33 cellular contexts compared by ENCODE assay signal in genomic region chr21:35838350-35838749, GRCh38.
"Had no signal": no experiment of that assay in that cellular context is flagged by ENCODE, and none has a peak within 500 bp of the region (broad histone marks: within the 10 kb centered on the region; RNA-seq: fewer than 3 reads in every experiment).

No MANE protein-coding gene starts in this region.

- H3K36me3 ChIP-seq: adrenal gland, MG63 had no signal

- H3K4me3 ChIP-seq: adrenal gland, MG63 had no signal

- H3K27me3 ChIP-seq: adrenal gland, MG63 had no signal

- H3K27ac ChIP-seq: adrenal gland, VCaP had no signal

- H3K9me3 ChIP-seq: adrenal gland, MG63 had no signal

- ATAC-seq: activated naive CD4-positive, alpha-beta T cell treated with anti-CD3 and anti-CD28 coated beads, Interleukin-2, amount 50 U/mL, for 72 hours; activated T-cell treated with anti-CD3 and anti-CD28 coated beads, Interleukin-2, amount 50 U/mL, for 4 hours; Panc1 had no signal

- H3K4me1 ChIP-seq: adrenal gland had no signal

- DNase-seq: activated B cell treated with CpG ODN at 0.5 μM for 24 hours; activated CD4-positive, alpha-beta memory T cell treated with anti-CD3 and anti-CD28 coated beads for 36 hours; activated CD4-positive, alpha-beta T cell treated with anti-CD3 and anti-CD28 coated beads for 4 hours; activated CD4-positive, alpha-beta T cell treated with anti-CD3 and anti-CD28 coated beads, Interleukin-2, amount 50 U/mL, for 1 hour; activated CD4-positive, CD25-positive, alpha-beta regulatory T cell treated with anti-CD3 and anti-CD28 coated beads, Interleukin-2, amount 50 U/mL, for 72 hours; activated CD8-positive, alpha-beta memory T cell treated with anti-CD3 and anti-CD28 coated beads, Interleukin-2, amount 50 U/mL, for 4 hours; activated gamma-delta T cell treated with Interleukin-2 at 50 U/mL for 16 hours; activated naive CD4-positive, alpha-beta T cell treated with anti-CD3 and anti-CD28 coated beads for 36 hours; activated T-cell treated with anti-CD3 and anti-CD28 coated beads for 4 hours; activated T-cell treated with anti-CD3 and anti-CD28 coated beads, Interleukin-2, amount 50 U/mL, for 4 hours; adrenal gland; central memory CD4-positive, alpha-beta T cell; Kasumi-1; KG1; MG63; NCI-H1048; NCI-H1105 treated with DMSO at 0.1 percent for 48 hours; NCI-H1436; NCI-H1694; NCI-H1930; NCI-H2081 treated with DMSO at 0.1 percent for 48 hours; NCI-H226; NCI-H446 treated with DMSO at 0.1 percent for 48 hours; NCI-H526; NCI-H748 treated with DMSO at 0.1 percent for 48 hours; SIG-M5; SW 1271; T-helper 1 cell; T-helper 2 cell; T-helper 9 cell had no signal
